ENCODE assay signal across 8 cellular contexts in genomic region chr18:24014062-24014985, GRCh38.
A peak's percentile ranks its signal among the peaks of the same experiment; 100 is the strongest.
DNase-seq lines count a peak whose midpoint lies in the region; TF ChIP-seq lines count a peak whose summit lies in the region.

TSS of gene TTC39C (plus strand) at chr18:24014754. CDS start at chr18:24014872, 118 bp downstream.

- H3K36me3 ChIP-seq in brain microvascular endothelial cell (replicated peaks): no peaks in the 10 kb centered on the region

- H3K27ac ChIP-seq in VCaP (peak within 1 kb of the TSS; percentile 91), brain microvascular endothelial cell (peak within 1 kb of the TSS; percentile 49)

- peaks cover 7% of the 10 kb centered on the region for H3K27me3 ChIP-seq in brain microvascular endothelial cell (replicated peaks)

- in situ Hi-C loops in brain microvascular endothelial cell (cut with HindIII; ENCODE audit: low pct_ligation_motif_present, low sequenced_read_pairs): no loop called here

- DNase-seq in GDM1 (lab: John Stamatoyannopoulos, UW) (peak; percentile 57), HCEC 1CT (peak; percentile 67), NCI-H1105 (lab: John Stamatoyannopoulos, UW) (peak; percentile 34), brain microvascular endothelial cell (peak; percentile 49), iris pigment epithelial cell (ENCODE audit: low read depth) (peak; percentile 83), pons (ENCODE audit: low spot score) (no peak)
- DNase-seq in stimulated activated CD4-positive, alpha-beta T cell treated with anti-CD3 and anti-CD28 coated beads, Interleukin-12 subunit alpha, Interleukin-12 subunit beta, amount 100 ng/mL, for 4 hours: peak; percentile 80

- no peak for TF ChIP-seq CTCF in VCaP (conservative IDR thresholded peaks at IDR 0.05)
- no peak for TF ChIP-seq CTCF in brain microvascular endothelial cell (IDR thresholded peaks at IDR 0.05; ENCODE audit: low read depth, low read length, missing control alignments)

- peak within 1 kb of the TSS; percentile 81 for H3K4me3 ChIP-seq in brain microvascular endothelial cell (ENCODE audit: low read depth, low read length)
